Comparison of ENCODE assay signal across 8 cellular contexts in genomic region chr14:91372680-91373495, GRCh38.
DNase-seq lines count a peak whose midpoint lies in the region; ATAC-seq and TF ChIP-seq lines count a peak whose summit lies in the region.

No MANE protein-coding gene starts in this region.

- H3K9ac ChIP-seq in subcutaneous abdominal adipose tissue (ENCODE audit: low read length in 5 of 5): peak overlapping the region in 1 of 5 donors; percentile 19

- H3K4me1 ChIP-seq in subcutaneous abdominal adipose tissue (ENCODE audit: control insufficient read depth in 5 of 5, insufficient read depth in 5 of 5, low read length in 5 of 5): peaks cover 0 to 86% (median 45%) of the 10 kb centered on the region in 5 donors

- H3K9me3 ChIP-seq in subcutaneous abdominal adipose tissue (ENCODE audit: control insufficient read depth in 5 of 5, low read length in 5 of 5): no peaks in the 10 kb centered on the region

- ATAC-seq in GM21786 (IDR thresholded peaks at IDR 0.05; ENCODE audit: unreplicated experiment): peak; percentile 25

- H3K27ac ChIP-seq in subcutaneous abdominal adipose tissue (ENCODE audit: low read depth, low read length): peak overlapping the region; percentile 48

- H3K4me3 ChIP-seq in GM12864 (ENCODE audit: low read depth, low read length): peak overlapping the region; percentile 18
- peak overlapping the region in 1 of 5 donors; percentile 11 for H3K4me3 ChIP-seq in subcutaneous abdominal adipose tissue (ENCODE audit: low read depth in 1 of 5, low read length in 5 of 5)

- H3K27me3 ChIP-seq in subcutaneous abdominal adipose tissue (ENCODE audit: control insufficient read depth in 5 of 5, insufficient read depth in 4 of 5, low read length in 5 of 5): peaks cover 0 to 3% (median 0%) of the 10 kb centered on the region in 5 donors

- no peaks in the 10 kb centered on the region for H3K36me3 ChIP-seq in subcutaneous abdominal adipose tissue (ENCODE audit: control insufficient read depth in 5 of 5, insufficient read depth in 5 of 5, low read length in 5 of 5)

- TF ChIP-seq CTCF in GM12864 (IDR thresholded peaks at IDR 0.05; ENCODE audit: low read depth, low read length, missing control alignments): peak; percentile 17

- no peak for DNase-seq in GM12864 (ENCODE audit: low read depth)
- peak; percentile 90 for DNase-seq in NCI-H1105 treated with DMSO at 0.1 percent for 48 hours (lab: John Stamatoyannopoulos, UW)
- DNase-seq in activated gamma-delta T cell treated with Interleukin-2 at 50 U/mL for 16 hours: peak; percentile 61
- no peak for DNase-seq in NCI-H1436 treated with DMSO at 0.1 percent for 48 hours (lab: John Stamatoyannopoulos, UW)
- DNase-seq in activated CD4-positive, alpha-beta T cell treated with anti-CD3 and anti-CD28 coated beads, Interleukin-2, amount 50 U/mL, for 4 hours: no peak
- DNase-seq in retina: no peak

Comparison
In these comparisons a context has a peak if more than half of its experiments do, and no peak if none do; other contexts are left out.
1. DNase-seq: peak in NCI-H1105 treated with DMSO at 0.1 percent for 48 hours (single experiment) and activated gamma-delta T cell treated with Interleukin-2 at 50 U/mL for 16 hours (single experiment); none in GM12864 (single experiment), NCI-H1436 treated with DMSO at 0.1 percent for 48 hours (single experiment), activated CD4-positive, alpha-beta T cell treated with anti-CD3 and anti-CD28 coated beads, Interleukin-2, amount 50 U/mL, for 4 hours (0 of 2) and retina (single experiment).